ENCODE assay signal across 1 cellular context in the genomic region with DNA sequence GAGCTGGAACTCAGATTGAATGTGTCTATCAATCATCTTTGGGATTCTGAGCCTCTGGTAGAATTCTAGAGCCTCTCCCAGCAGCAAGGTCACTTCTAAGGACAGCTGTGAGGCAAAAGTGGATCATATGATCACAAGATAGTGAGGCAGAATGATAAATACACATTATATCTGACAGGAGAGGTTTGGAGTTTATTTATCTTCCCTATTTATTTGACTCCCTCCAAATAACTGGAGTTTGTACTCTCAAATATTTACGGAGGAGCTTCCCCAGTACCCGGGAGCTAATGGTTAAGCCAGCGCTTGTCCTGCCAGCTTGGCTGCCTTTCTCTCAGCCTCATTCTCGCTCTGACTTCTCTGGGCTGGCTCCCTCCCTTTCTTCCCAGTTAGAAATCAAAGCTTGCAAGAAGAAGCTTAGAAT.
TF ChIP-seq lines count a peak whose summit lies in the region.

No MANE protein-coding gene starts in this region.

TF ChIP-seq in HepG2, 621 proteins besides CTCF, POLR2A, EP300 and RAD21 (continued from another document and continues in another):
- TF ChIP-seq NAIF1 (CRISPR knock-in tag; IDR thresholded peaks at IDR 0.05; ENCODE audit: borderline replicate concordance) (0 out of 2 replicates have a peak, but pooled peaks have one; percentile 40), ZNF326 (CRISPR knock-in tag; IDR thresholded peaks at IDR 0.05; ENCODE audit: borderline replicate concordance) (no peak), ISL2 (CRISPR knock-in tag; IDR thresholded peaks at IDR 0.05) (peak; percentile 82), ZSCAN5A (CRISPR knock-in tag; IDR thresholded peaks at IDR 0.05; ENCODE audit: borderline replicate concordance) (no peak), ZFP90 (CRISPR knock-in tag; IDR thresholded peaks at IDR 0.05; ENCODE audit: borderline replicate concordance) (0 out of 2 replicates have a peak, but pooled peaks have one; percentile 6), STAT6 (CRISPR knock-in tag; IDR thresholded peaks at IDR 0.05; ENCODE audit: borderline replicate concordance) (no peak), ZNF766 (CRISPR knock-in tag; IDR thresholded peaks at IDR 0.05; ENCODE audit: borderline replicate concordance) (no peak), GATA4 (IDR thresholded peaks at IDR 0.05; ENCODE audit: borderline replicate concordance, low read depth) (peak; percentile 34; the same call in 1 of the 2 replicates), ZNF160 (CRISPR knock-in tag; IDR thresholded peaks at IDR 0.05) (no peak), ZNF800 (CRISPR knock-in tag; IDR thresholded peaks at IDR 0.05) (peak; percentile 45; the same call in 1 of the 2 replicates), NFYB (CRISPR knock-in tag; IDR thresholded peaks at IDR 0.05) (no peak), ZNF790 (CRISPR knock-in tag; IDR thresholded peaks at IDR 0.05; ENCODE audit: borderline replicate concordance) (no peak), ARID2 (CRISPR knock-in tag; IDR thresholded peaks at IDR 0.05; ENCODE audit: borderline replicate concordance) (no peak), MAFK (conservative IDR thresholded peaks at IDR 0.05 in 1 of 2, IDR thresholded peaks at IDR 0.05 in 1 of 2; ENCODE audit: low read length in 2 of 2) (no peak), HNRNPL (IDR thresholded peaks at IDR 0.05; ENCODE audit: low read depth, low read length) (no peak), PHB2 (IDR thresholded peaks at IDR 0.05; ENCODE audit: partially characterized antibody) (no peak), ZNF280B (CRISPR knock-in tag; IDR thresholded peaks at IDR 0.05; ENCODE audit: borderline replicate concordance) (no peak), ZNF335 (CRISPR knock-in tag; IDR thresholded peaks at IDR 0.05) (0 out of 2 replicates have a peak, but pooled peaks have one; percentile 17), ZNF317 (CRISPR knock-in tag; IDR thresholded peaks at IDR 0.05) (no peak), CHD4 (IDR thresholded peaks at IDR 0.05; ENCODE audit: borderline replicate concordance, low read length) (no peak), ZNF644 (CRISPR knock-in tag; IDR thresholded peaks at IDR 0.05; ENCODE audit: low read depth) (0 out of 2 replicates have a peak, but pooled peaks have one; percentile 12), DNMT1 (CRISPR knock-in tag; IDR thresholded peaks at IDR 0.05) (no peak), TFAP4 (IDR thresholded peaks at IDR 0.05; ENCODE audit: borderline replicate concordance, low read depth) (peak; percentile 92), SOX13 (IDR thresholded peaks at IDR 0.05) (no peak), SOX13 (CRISPR knock-in tag; conservative IDR thresholded peaks at IDR 0.05 in 1 of 2, IDR thresholded peaks at IDR 0.05 in 1 of 2) (peak in 1 of 2 experiments; percentile 87; a peak in 2 of 4 replicates), CENPBD1 (CRISPR knock-in tag; IDR thresholded peaks at IDR 0.05; ENCODE audit: borderline replicate concordance, low read depth) (no peak), KLF12 (CRISPR knock-in tag; IDR thresholded peaks at IDR 0.05; ENCODE audit: borderline replicate concordance) (0 out of 2 replicates have a peak, but pooled peaks have one; percentile 15), PAWR (CRISPR knock-in tag; IDR thresholded peaks at IDR 0.05; ENCODE audit: borderline replicate concordance) (no peak), ATF2 (CRISPR knock-in tag; IDR thresholded peaks at IDR 0.05) (0 out of 2 replicates have a peak, but pooled peaks have one; percentile 34), CREB1 (IDR thresholded peaks at IDR 0.05) (no peak), CREB1 (CRISPR knock-in tag; IDR thresholded peaks at IDR 0.05) (no peak; the same call in 1 of the 2 replicates), MED8 (CRISPR knock-in tag; IDR thresholded peaks at IDR 0.05; ENCODE audit: insufficient replicate concordance) (no peak), AGO1 (IDR thresholded peaks at IDR 0.05; ENCODE audit: low read depth, low read length, poor library complexity, severe bottlenecking) (no peak), ZNF772 (CRISPR knock-in tag; IDR thresholded peaks at IDR 0.05) (no peak), ZC3H4 (CRISPR knock-in tag; IDR thresholded peaks at IDR 0.05; ENCODE audit: borderline replicate concordance) (no peak), RARA (CRISPR knock-in tag; IDR thresholded peaks at IDR 0.05) (peak; percentile 66), SOX5 (CRISPR knock-in tag; IDR thresholded peaks at IDR 0.05; ENCODE audit: borderline replicate concordance) (peak; percentile 72; the same call in 1 of the 2 replicates), ZNF136 (CRISPR knock-in tag; IDR thresholded peaks at IDR 0.05; ENCODE audit: low read depth) (no peak), ZNF746 (CRISPR knock-in tag; IDR thresholded peaks at IDR 0.05) (peak; percentile 53; the same call in 1 of the 2 replicates), ZNF530 (CRISPR knock-in tag; IDR thresholded peaks at IDR 0.05; ENCODE audit: low read depth) (no peak), ETV6 (CRISPR knock-in tag; conservative IDR thresholded peaks at IDR 0.05) (no peak), NFE2L2 (IDR thresholded peaks at IDR 0.05; ENCODE audit: low read length) (no peak), ZNF496 (CRISPR knock-in tag; IDR thresholded peaks at IDR 0.05; ENCODE audit: insufficient replicate concordance) (no peak), ZMAT5 (CRISPR knock-in tag; IDR thresholded peaks at IDR 0.05; ENCODE audit: borderline replicate concordance, low read depth) (no peak), ZNF382 (CRISPR knock-in tag; IDR thresholded peaks at IDR 0.05; ENCODE audit: borderline replicate concordance) (no peak), MTA3 (CRISPR knock-in tag; IDR thresholded peaks at IDR 0.05) (no peak), ZNF101 (CRISPR knock-in tag; IDR thresholded peaks at IDR 0.05; ENCODE audit: borderline replicate concordance, low read depth) (no peak), ZNF446 (CRISPR knock-in tag; IDR thresholded peaks at IDR 0.05) (no peak)
- TF ChIP-seq, protein P1, sequence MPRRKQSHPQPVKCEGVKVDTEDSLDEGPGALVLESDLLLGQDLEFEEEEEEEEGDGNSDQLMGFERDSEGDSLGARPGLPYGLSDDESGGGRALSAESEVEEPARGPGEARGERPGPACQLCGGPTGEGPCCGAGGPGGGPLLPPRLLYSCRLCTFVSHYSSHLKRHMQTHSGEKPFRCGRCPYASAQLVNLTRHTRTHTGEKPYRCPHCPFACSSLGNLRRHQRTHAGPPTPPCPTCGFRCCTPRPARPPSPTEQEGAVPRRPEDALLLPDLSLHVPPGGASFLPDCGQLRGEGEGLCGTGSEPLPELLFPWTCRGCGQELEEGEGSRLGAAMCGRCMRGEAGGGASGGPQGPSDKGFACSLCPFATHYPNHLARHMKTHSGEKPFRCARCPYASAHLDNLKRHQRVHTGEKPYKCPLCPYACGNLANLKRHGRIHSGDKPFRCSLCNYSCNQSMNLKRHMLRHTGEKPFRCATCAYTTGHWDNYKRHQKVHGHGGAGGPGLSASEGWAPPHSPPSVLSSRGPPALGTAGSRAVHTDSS (CRISPR knock-in tag; conservative IDR thresholded peaks at IDR 0.05), result no peak
- TF ChIP-seq, protein P2, sequence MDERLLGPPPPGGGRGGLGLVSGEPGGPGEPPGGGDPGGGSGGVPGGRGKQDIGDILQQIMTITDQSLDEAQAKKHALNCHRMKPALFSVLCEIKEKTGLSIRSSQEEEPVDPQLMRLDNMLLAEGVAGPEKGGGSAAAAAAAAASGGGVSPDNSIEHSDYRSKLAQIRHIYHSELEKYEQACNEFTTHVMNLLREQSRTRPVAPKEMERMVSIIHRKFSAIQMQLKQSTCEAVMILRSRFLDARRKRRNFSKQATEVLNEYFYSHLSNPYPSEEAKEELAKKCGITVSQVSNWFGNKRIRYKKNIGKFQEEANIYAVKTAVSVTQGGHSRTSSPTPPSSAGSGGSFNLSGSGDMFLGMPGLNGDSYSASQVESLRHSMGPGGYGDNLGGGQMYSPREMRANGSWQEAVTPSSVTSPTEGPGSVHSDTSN (CRISPR knock-in tag; IDR thresholded peaks at IDR 0.05), result no peak
- TF ChIP-seq, protein P3, sequence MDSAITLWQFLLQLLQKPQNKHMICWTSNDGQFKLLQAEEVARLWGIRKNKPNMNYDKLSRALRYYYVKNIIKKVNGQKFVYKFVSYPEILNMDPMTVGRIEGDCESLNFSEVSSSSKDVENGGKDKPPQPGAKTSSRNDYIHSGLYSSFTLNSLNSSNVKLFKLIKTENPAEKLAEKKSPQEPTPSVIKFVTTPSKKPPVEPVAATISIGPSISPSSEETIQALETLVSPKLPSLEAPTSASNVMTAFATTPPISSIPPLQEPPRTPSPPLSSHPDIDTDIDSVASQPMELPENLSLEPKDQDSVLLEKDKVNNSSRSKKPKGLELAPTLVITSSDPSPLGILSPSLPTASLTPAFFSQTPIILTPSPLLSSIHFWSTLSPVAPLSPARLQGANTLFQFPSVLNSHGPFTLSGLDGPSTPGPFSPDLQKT (CRISPR knock-in tag; IDR thresholded peaks at IDR 0.05; ENCODE audit: borderline replicate concordance), result no peak
